ENCODE assay signal across 8 cellular contexts in the genomic region with DNA sequence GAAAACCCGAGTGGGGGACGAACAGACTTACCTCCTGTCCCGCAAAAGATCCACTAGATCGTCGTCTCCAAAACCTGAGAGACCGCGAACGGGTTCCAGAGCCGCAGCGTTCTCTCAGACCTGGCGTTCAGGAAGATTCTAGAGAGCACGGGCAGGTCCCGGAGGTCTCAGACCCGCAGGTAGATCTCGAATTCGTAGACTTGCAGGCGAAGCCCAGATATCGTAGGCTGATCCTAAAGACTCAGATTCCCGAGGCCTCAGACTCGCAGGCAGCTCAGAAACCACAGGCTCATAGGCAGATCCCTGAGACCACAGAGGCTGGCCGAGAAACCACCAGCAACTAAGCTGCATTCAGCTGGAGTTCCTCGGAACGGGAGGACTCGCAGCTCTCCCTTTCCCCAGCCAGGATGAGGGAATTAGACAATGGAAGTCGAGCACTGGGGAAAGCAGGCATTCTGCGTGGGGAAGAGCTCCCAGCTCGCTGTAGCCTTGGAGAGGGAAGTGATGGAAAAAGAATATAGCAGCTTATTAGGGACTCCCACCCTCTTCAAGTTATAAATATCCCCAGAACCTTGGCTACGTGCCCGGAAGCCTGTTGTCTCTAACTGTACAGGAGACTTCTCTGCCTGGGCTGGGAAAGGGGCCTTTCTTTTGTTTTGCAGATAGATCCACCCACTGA. TPM values are rescaled to one million over a fixed set of nuclear protein-coding genes. Genes with fewer than 3 reads are reported as not detected.
DNase-seq lines count a peak whose midpoint lies in the region; ATAC-seq and TF ChIP-seq lines count a peak whose summit lies in the region.

Gene ZNF436 (minus strand): TSS at position 502 of the 679 bp plus-strand sequence. CDS start 1,831 bp downstream, outside the sequence.

- H3K27ac Mint-ChIP-seq in CD8-positive, alpha-beta memory T cell = peak within 1 kb of the TSS; percentile 91 to 99 (median 98)
- peak within 1 kb of the TSS; percentile 98 to 99 (median 99) for H3K27ac Mint-ChIP-seq in nephron

- WGBS in upper lobe of left lung, 2 donors = 0 to 1% methylated on average over 5 to 29 of the region's 29 CpGs

- peaks cover 0 to 3% (median 0%) of the 10 kb centered on the region in 5 donors for H3K9me3 Mint-ChIP-seq in CD8-positive, alpha-beta memory T cell
- peaks cover 29% of the 10 kb centered on the region for H3K9me3 Mint-ChIP-seq in nephron

- no peaks in the 10 kb centered on the region for H3K36me3 ChIP-seq in CD8-positive, alpha-beta memory T cell (ENCODE audit: insufficient read depth, low read length)
- H3K36me3 ChIP-seq in upper lobe of left lung = peaks cover 0 to 20% (median 3%) of the 10 kb centered on the region in 4 donors

- peaks cover 25% of the 10 kb centered on the region for H3K4me1 ChIP-seq in CD8-positive, alpha-beta memory T cell (ENCODE audit: insufficient read depth, low read length)
- peaks cover 34 to 46% (median 36%) of the 10 kb centered on the region in 4 donors for H3K4me1 ChIP-seq in upper lobe of left lung

- peaks cover 0 to 3% of the 10 kb centered on the region in 2 donors for H3K27me3 Mint-ChIP-seq in CD8-positive, alpha-beta memory T cell
- H3K27me3 Mint-ChIP-seq in nephron (ENCODE audit: low read depth) = no peaks in the 10 kb centered on the region

- no peaks in the 10 kb centered on the region for H3K27me3 ChIP-seq in CD8-positive, alpha-beta memory T cell (ENCODE audit: insufficient read depth, low read length, poor library complexity, severe bottlenecking)
- no peaks in the 10 kb centered on the region for H3K27me3 ChIP-seq in upper lobe of left lung

- no peak for TF ChIP-seq EP300 in upper lobe of left lung (IDR thresholded peaks at IDR 0.05)

- peaks cover 32 to 36% (median 36%) of the 10 kb centered on the region in 3 donors for H3K4me1 Mint-ChIP-seq in CD8-positive, alpha-beta memory T cell
- H3K4me1 Mint-ChIP-seq in nephron = peaks cover 49% of the 10 kb centered on the region

- CTCF ChIA-PET in CD8-positive, alpha-beta memory T cell (lab: Charles Lee) = interaction anchor here (1.9 kb wide), 1 partner anchor 25 kb away, joined by 4 read pairs; the partner anchor contains the start of gene HNRNPR

- POLR2A ChIA-PET in CD8-positive, alpha-beta memory T cell (lab: Charles Lee) = interaction anchor here (0.5 to 3.0 kb wide), 3 partner anchors 15 to 25 kb away, joined by 3 to 53 read pairs (median 5); partner anchors contain the start of gene HNRNPR

- TF ChIP-seq CTCF in nephron (IDR thresholded peaks at IDR 0.05; ENCODE audit: unreplicated experiment in 3 of 3) = peak in 1 of 3 experiments; percentile 5
- no peak for TF ChIP-seq CTCF in upper lobe of left lung (IDR thresholded peaks at IDR 0.05)

- H3K27ac ChIP-seq in CD8-positive, alpha-beta memory T cell (ENCODE audit: low read depth, low read length) = peak within 1 kb of the TSS; percentile 96
- H3K27ac ChIP-seq in upper lobe of left lung = peak within 1 kb of the TSS; percentile 92 to 98 (median 97)

- peak in 3 of 5 donors; percentile 10 to 54 (median 44) for DNase-seq in CD8-positive, alpha-beta memory T cell
- DNase-seq in KG1 (lab: John Stamatoyannopoulos, UW) = peak; percentile 78
- peak; percentile 43 for DNase-seq in activated naive CD4-positive, alpha-beta T cell treated with anti-CD3 and anti-CD28 coated beads, Interleukin-2, amount 50 U/mL, for 16 hours
- DNase-seq in foreskin melanocyte = peak; percentile 62
- DNase-seq in upper lobe of left lung = peak in 1 of 2 donors; percentile 67

- ATAC-seq in upper lobe of left lung (ENCODE audit: low FRiP score in 2 of 2) = peak in 1 of 2 donors; percentile 3
- ATAC-seq in HG03135 (IDR thresholded peaks at IDR 0.05; ENCODE audit: unreplicated experiment) = no peak

- H3K9me3 ChIP-seq in CD8-positive, alpha-beta memory T cell (ENCODE audit: low read length) = no peaks in the 10 kb centered on the region
- peaks cover 0 to 3% (median 0%) of the 10 kb centered on the region in 4 donors for H3K9me3 ChIP-seq in upper lobe of left lung

- H3K36me3 Mint-ChIP-seq in CD8-positive, alpha-beta memory T cell = peaks cover 6 to 30% (median 13%) of the 10 kb centered on the region in 3 donors
- peaks cover 47% of the 10 kb centered on the region for H3K36me3 Mint-ChIP-seq in nephron (ENCODE audit: low read depth)

- TF ChIP-seq POLR2A in upper lobe of left lung (IDR thresholded peaks at IDR 0.05) = no peak

- H3K4me3 ChIP-seq in CD8-positive, alpha-beta memory T cell (ENCODE audit: low read length) = peak within 1 kb of the TSS; percentile 100
- peak within 1 kb of the TSS; percentile 76 to 86 (median 82) for H3K4me3 ChIP-seq in upper lobe of left lung

- peak within 1 kb of the TSS; percentile 94 to 99 (median 99) for H3K4me3 Mint-ChIP-seq in CD8-positive, alpha-beta memory T cell
- peak within 1 kb of the TSS; percentile 89 to 99 (median 99) for H3K4me3 Mint-ChIP-seq in nephron

TF ChIP-seq in PFSK-1, 5 proteins besides CTCF, POLR2A, EP300 and RAD21:
- TF ChIP-seq SIN3A (IDR thresholded peaks at IDR 0.05; ENCODE audit: borderline replicate concordance, insufficient read depth, low read length) (no peak), POLR2AphosphoS5 (IDR thresholded peaks at IDR 0.05; ENCODE audit: low read depth, low read length) (peak; percentile 93), FOXP2 (optimal IDR thresholded peaks at IDR 0.05; ENCODE audit: borderline replicate concordance, extremely low read depth, extremely low read length, insufficient read depth) (no peak), TAF1 (IDR thresholded peaks at IDR 0.05; ENCODE audit: borderline replicate concordance, insufficient read depth, low read length) (peak; percentile 79; the same call in 1 of the 2 replicates)
- TF ChIP-seq, protein P1, sequence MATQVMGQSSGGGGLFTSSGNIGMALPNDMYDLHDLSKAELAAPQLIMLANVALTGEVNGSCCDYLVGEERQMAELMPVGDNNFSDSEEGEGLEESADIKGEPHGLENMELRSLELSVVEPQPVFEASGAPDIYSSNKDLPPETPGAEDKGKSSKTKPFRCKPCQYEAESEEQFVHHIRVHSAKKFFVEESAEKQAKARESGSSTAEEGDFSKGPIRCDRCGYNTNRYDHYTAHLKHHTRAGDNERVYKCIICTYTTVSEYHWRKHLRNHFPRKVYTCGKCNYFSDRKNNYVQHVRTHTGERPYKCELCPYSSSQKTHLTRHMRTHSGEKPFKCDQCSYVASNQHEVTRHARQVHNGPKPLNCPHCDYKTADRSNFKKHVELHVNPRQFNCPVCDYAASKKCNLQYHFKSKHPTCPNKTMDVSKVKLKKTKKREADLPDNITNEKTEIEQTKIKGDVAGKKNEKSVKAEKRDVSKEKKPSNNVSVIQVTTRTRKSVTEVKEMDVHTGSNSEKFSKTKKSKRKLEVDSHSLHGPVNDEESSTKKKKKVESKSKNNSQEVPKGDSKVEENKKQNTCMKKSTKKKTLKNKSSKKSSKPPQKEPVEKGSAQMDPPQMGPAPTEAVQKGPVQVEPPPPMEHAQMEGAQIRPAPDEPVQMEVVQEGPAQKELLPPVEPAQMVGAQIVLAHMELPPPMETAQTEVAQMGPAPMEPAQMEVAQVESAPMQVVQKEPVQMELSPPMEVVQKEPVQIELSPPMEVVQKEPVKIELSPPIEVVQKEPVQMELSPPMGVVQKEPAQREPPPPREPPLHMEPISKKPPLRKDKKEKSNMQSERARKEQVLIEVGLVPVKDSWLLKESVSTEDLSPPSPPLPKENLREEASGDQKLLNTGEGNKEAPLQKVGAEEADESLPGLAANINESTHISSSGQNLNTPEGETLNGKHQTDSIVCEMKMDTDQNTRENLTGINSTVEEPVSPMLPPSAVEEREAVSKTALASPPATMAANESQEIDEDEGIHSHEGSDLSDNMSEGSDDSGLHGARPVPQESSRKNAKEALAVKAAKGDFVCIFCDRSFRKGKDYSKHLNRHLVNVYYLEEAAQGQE (IDR thresholded peaks at IDR 0.05; ENCODE audit: insufficient read depth in 1 of 2, low read depth in 2 of 2, low read length in 2 of 2) = 0 out of 4 replicates have a peak, but pooled peaks of 1 of the 2 experiments have one; percentile 12

RNA-seq across cellular contexts. Expression of gene ZNF436, which starts in this region (rescaled TPM):
- 1 to 10 TPM; 5.9 to 6.4 TPM for total RNA-seq in CD8-positive, alpha-beta memory T cell
- polyA plus RNA-seq in CD8-positive, alpha-beta memory T cell = 4.9 TPM
- 7.3 TPM for polyA plus RNA-seq in PFSK-1 (2012; ENCODE audit: insufficient read length, low read depth)
- 10 to 100 TPM in 2 of 6 donors, 1 to 10 TPM in 4; 5.5 to 11.3 (median 8.2) TPM for total RNA-seq in upper lobe of left lung
